In the genomic region with DNA sequence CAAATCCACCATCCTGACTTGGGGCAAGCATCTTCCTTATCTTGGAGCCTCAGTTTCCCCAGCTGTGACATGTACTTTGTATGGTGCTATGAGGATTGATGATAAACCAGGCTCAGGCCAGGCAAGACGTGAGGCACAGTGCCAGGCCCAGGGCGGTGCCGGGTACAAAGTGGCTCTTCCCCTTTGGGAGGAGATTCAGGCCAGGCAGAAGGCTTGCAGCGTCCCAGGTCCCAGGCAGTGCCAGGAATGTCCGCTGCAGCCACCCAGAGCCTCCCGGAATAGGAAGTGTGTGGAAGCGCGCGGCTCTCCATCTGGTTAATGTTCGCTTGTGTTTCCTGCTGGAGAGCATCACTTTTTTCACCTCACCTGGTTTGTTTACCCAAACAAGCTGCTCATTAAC, we compare ENCODE assay signal across 23 cellular contexts. TPM values are rescaled to one million over a fixed set of nuclear protein-coding genes. Genes with fewer than 3 reads are reported as not detected.
DNase-seq lines count a peak whose midpoint lies in the region; ATAC-seq, FAIRE-seq and TF ChIP-seq lines count a peak whose summit lies in the region.
"Had no signal": no experiment of that assay in that cellular context is flagged by ENCODE, and none has a peak within 500 bp of the region (broad histone marks: within the 10 kb centered on the region; RNA-seq: fewer than 3 reads in every experiment).

No MANE protein-coding gene starts in this region.

- H3K4me1 ChIP-seq in GM23338 (ENCODE audit: insufficient read depth), result no peaks in the 10 kb centered on the region
- H3K4me1 ChIP-seq in Peyer's patch, result no peaks in the 10 kb centered on the region
- H3K4me1 ChIP-seq in pancreas, result no peaks in the 10 kb centered on the region

- peak overlapping the region; percentile 72; the same call in 1 of the 2 replicates for H2AFZ ChIP-seq in GM23338

- H3K27me3 Mint-ChIP-seq in GM23338 (ENCODE audit: insufficient read depth, low read depth, poor library complexity), result peaks cover 1% of the 10 kb centered on the region

- H3K27ac Mint-ChIP-seq in GM23338, result no peak overlapping the region

- 68 to 69% methylated on average over 10 of the region's 10 CpGs for WGBS in pancreas, 2 donors

- H3K4me3 Mint-ChIP-seq in GM23338, result no peak overlapping the region

- H3K4me2 ChIP-seq in GM23338, result no peak overlapping the region

- intact Hi-C loops in left colon (cut with DNase I, micrococcal nuclease) (no loop called here), pancreas (cut with DNase I) (no loop called here)

- TF ChIP-seq POLR2A in Peyer's patch (IDR thresholded peaks at IDR 0.05), result no peak

- H3K9me3 ChIP-seq in Peyer's patch (no peaks in the 10 kb centered on the region), pancreas (no peaks in the 10 kb centered on the region)

- no peaks in the 10 kb centered on the region for H3K79me2 ChIP-seq in GM23338 (replicated peaks; ENCODE audit: insufficient read depth)

- H3K36me3 ChIP-seq in GM23338 (ENCODE audit: insufficient read depth) (no peaks in the 10 kb centered on the region), Peyer's patch (no peaks in the 10 kb centered on the region), pancreas (no peaks in the 10 kb centered on the region)

- TF ChIP-seq CTCF in GM23338 (conservative IDR thresholded peaks at IDR 0.05; ENCODE audit: low read depth in 2 of 2), result no peak
- no peak for TF ChIP-seq CTCF in Peyer's patch (IDR thresholded peaks at IDR 0.05)
- no peak for TF ChIP-seq CTCF in pancreas (IDR thresholded peaks at IDR 0.05)

- no peak for FAIRE-seq in pancreas (lab: Jason Lieb, UNC)
- FAIRE-seq: GM12891, H54, K562 had no signal

- no peak for DNase-seq in GM23338 (ENCODE audit: low spot score)
- peak in 2 of 3 donors; percentile 73 for DNase-seq in Peyer's patch
- DNase-seq in left colon, result peak; percentile 84 to 87
- DNase-seq in pancreas, result peak in 3 of 6 donors; percentile 13 to 54 (median 27)
- DNase-seq in NCI-H82 treated with DMSO at 0.1 percent for 48 hours (lab: John Stamatoyannopoulos, UW; ENCODE audit: unreplicated experiment), result no peak
- DNase-seq in NCI-H187 treated with DMSO at 0.1 percent for 48 hours (lab: John Stamatoyannopoulos, UW), result no peak
- DNase-seq: Calu3, DMS79 treated with DMSO at 0.1 percent for 48 hours, GF-D8, Kasumi-1, NCI-H1092 treated with DMSO at 0.1 percent for 48 hours, NCI-H1436 treated with DMSO at 0.1 percent for 48 hours, NCI-H2029, NCI-H2227 treated with DMSO at 0.1 percent for 48 hours, NCI-H526 treated with DMSO at 0.1 percent for 48 hours, SHP77 treated with DMSO at 0.1 percent for 48 hours had no signal

- no peaks in the 10 kb centered on the region; the same call in 2 of the 3 replicates for H3K4me1 Mint-ChIP-seq in GM23338

- H3K9me2 ChIP-seq in GM23338 (ENCODE audit: insufficient read depth), result no peaks in the 10 kb centered on the region

- H3F3A ChIP-seq in GM23338 (replicated peaks; ENCODE audit: low read depth), result no peaks in the 10 kb centered on the region

- H3K4me3 ChIP-seq in GM23338, result no peak overlapping the region
- H3K4me3 ChIP-seq in Peyer's patch, result no peak overlapping the region
- H3K4me3 ChIP-seq in pancreas, result no peak overlapping the region
- H3K4me3 ChIP-seq: K562, SK-N-MC had no signal

- H3K27me3 ChIP-seq in GM23338 (ENCODE audit: insufficient read depth) (no peaks in the 10 kb centered on the region), Peyer's patch (no peaks in the 10 kb centered on the region), pancreas (no peaks in the 10 kb centered on the region)

- no peaks in the 10 kb centered on the region for H3K36me3 Mint-ChIP-seq in GM23338 (ENCODE audit: low read depth)

- no peak overlapping the region for H3K27ac ChIP-seq in GM23338 (ENCODE audit: low read depth)
- no peak overlapping the region for H3K27ac ChIP-seq in Peyer's patch
- no peak overlapping the region for H3K27ac ChIP-seq in pancreas
- H3K27ac ChIP-seq: RWPE1, SK-N-MC had no signal

- no peak for ATAC-seq in GM23338
- peak; percentile 96 for ATAC-seq in left colon
- peak in 3 of 4 donors; percentile 38 to 63 (median 45) for ATAC-seq in pancreas
- no peak for ATAC-seq in HG03442 (IDR thresholded peaks at IDR 0.05; ENCODE audit: unreplicated experiment)
- ATAC-seq in HG03571 (IDR thresholded peaks at IDR 0.05; ENCODE audit: unreplicated experiment), result no peak
- ATAC-seq: K562 had no signal

- no peaks in the 10 kb centered on the region for H4K20me1 ChIP-seq in GM23338 (replicated peaks; ENCODE audit: insufficient read depth)

- H3K9me3 Mint-ChIP-seq in GM23338, result no peaks in the 10 kb centered on the region

TF ChIP-seq in GM23338, 12 proteins besides CTCF, POLR2A, EP300 and RAD21 (continues in another document):
- TF ChIP-seq, protein P1, sequence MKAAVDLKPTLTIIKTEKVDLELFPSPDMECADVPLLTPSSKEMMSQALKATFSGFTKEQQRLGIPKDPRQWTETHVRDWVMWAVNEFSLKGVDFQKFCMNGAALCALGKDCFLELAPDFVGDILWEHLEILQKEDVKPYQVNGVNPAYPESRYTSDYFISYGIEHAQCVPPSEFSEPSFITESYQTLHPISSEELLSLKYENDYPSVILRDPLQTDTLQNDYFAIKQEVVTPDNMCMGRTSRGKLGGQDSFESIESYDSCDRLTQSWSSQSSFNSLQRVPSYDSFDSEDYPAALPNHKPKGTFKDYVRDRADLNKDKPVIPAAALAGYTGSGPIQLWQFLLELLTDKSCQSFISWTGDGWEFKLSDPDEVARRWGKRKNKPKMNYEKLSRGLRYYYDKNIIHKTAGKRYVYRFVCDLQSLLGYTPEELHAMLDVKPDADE (IDR thresholded peaks at IDR 0.05), result no peak
- TF ChIP-seq STAT1 (IDR thresholded peaks at IDR 0.05; ENCODE audit: unreplicated experiment) (no peak), ZNF114 (CRISPR knock-in tag; IDR thresholded peaks at IDR 0.05) (no peak), ZNF331 (CRISPR knock-in tag; IDR thresholded peaks at IDR 0.05; ENCODE audit: low read depth) (no peak), JUNB (IDR thresholded peaks at IDR 0.05; ENCODE audit: unreplicated experiment) (no peak)
- TF ChIP-seq, protein P2, sequence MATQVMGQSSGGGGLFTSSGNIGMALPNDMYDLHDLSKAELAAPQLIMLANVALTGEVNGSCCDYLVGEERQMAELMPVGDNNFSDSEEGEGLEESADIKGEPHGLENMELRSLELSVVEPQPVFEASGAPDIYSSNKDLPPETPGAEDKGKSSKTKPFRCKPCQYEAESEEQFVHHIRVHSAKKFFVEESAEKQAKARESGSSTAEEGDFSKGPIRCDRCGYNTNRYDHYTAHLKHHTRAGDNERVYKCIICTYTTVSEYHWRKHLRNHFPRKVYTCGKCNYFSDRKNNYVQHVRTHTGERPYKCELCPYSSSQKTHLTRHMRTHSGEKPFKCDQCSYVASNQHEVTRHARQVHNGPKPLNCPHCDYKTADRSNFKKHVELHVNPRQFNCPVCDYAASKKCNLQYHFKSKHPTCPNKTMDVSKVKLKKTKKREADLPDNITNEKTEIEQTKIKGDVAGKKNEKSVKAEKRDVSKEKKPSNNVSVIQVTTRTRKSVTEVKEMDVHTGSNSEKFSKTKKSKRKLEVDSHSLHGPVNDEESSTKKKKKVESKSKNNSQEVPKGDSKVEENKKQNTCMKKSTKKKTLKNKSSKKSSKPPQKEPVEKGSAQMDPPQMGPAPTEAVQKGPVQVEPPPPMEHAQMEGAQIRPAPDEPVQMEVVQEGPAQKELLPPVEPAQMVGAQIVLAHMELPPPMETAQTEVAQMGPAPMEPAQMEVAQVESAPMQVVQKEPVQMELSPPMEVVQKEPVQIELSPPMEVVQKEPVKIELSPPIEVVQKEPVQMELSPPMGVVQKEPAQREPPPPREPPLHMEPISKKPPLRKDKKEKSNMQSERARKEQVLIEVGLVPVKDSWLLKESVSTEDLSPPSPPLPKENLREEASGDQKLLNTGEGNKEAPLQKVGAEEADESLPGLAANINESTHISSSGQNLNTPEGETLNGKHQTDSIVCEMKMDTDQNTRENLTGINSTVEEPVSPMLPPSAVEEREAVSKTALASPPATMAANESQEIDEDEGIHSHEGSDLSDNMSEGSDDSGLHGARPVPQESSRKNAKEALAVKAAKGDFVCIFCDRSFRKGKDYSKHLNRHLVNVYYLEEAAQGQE (IDR thresholded peaks at IDR 0.05; ENCODE audit: unreplicated experiment), result no peak

RNA-seq across cellular contexts. Expression of a gene that starts 12.6 kb away (rescaled TPM):
- 27.7 and 28.7 TPM in 2 replicates for total RNA-seq in GM23338 (2014; rRNA removed; shearing (Covaris generic))
- polyA plus RNA-seq in GM23338 (2016; fragmentation: Nextera tagmentation; extraction: Ambion mirVana), result 12.5 and 13.1 TPM in 2 replicates
- total RNA-seq in Peyer's patch, result 10 to 100 TPM; 37.1 to 55.3 (median 50.0) TPM
- total RNA-seq in left colon, result 10 to 100 TPM; 28.8 to 36.8 TPM
- 1 to 10 TPM; 4.5 to 8.3 (median 5.5) TPM for total RNA-seq in pancreas
- polyA plus RNA-seq in pancreas, result 1 to 10 TPM; 5.2 to 7.0 TPM

Comparison
In these comparisons a context has a peak if more than half of its experiments do, and no peak if none do; other contexts are left out.
1. ATAC-seq: peak in left colon (single experiment) and pancreas (3 of 4); none in GM23338 (single experiment), HG03442 (single experiment) and HG03571 (single experiment).
2. DNase-seq: peak in Peyer's patch (2 of 3) and left colon (2 of 2); none in GM23338 (single experiment), NCI-H82 treated with DMSO at 0.1 percent for 48 hours (single experiment) and NCI-H187 treated with DMSO at 0.1 percent for 48 hours (single experiment).